In genomic region chr5:15993334-15993733, GRCh38 we compare ENCODE assay signal across 19 cellular contexts.
DNase-seq lines count a peak whose midpoint lies in the region; ATAC-seq and TF ChIP-seq lines count a peak whose summit lies in the region.
"Had no signal": no experiment of that assay in that cellular context is flagged by ENCODE, and none has a peak within 500 bp of the region (broad histone marks: within the 10 kb centered on the region; RNA-seq: fewer than 3 reads in every experiment).

No MANE protein-coding gene starts in this region.

- peaks cover 0 to 40% (median 3%) of the 10 kb centered on the region in 3 donors for H3K36me3 Mint-ChIP-seq in naive thymus-derived CD8-positive, alpha-beta T cell

- H3K9me3 Mint-ChIP-seq in naive thymus-derived CD8-positive, alpha-beta T cell: peaks cover 16 to 61% (median 29%) of the 10 kb centered on the region in 9 donors

- no peaks in the 10 kb centered on the region for H3K4me1 ChIP-seq in prostate gland (replicated peaks)
- H3K4me1 ChIP-seq: BLaER1 treated with 17β-estradiol and CSF1 and Interleukin-3, amounts not matched to agents 10 nM and 100 nM; esophagus muscularis mucosa; Peyer's patch; right atrium auricular region; stomach had no signal

- H3K27ac ChIP-seq in prostate gland: no peak overlapping the region
- H3K27ac ChIP-seq: BLaER1 treated with 17β-estradiol and CSF1 and Interleukin-3, amounts not matched to agents 10 nM and 100 nM; cardiac muscle cell; esophagus muscularis mucosa; Peyer's patch; right atrium auricular region; stomach had no signal

- no peaks in the 10 kb centered on the region for H3K9me3 ChIP-seq in prostate gland

- 44% methylated on average over 2 of the region's 2 CpGs for WGBS in lower leg skin, 2 donors
- 87% methylated on average over 2 of the region's 2 CpGs for WGBS in prostate gland

- peak; percentile 46 for DNase-seq in AG10803 (ENCODE audit: low read depth)
- peak; percentile 75 for DNase-seq in NCI-H226
- peak; percentile 32 to 85 for DNase-seq in cardiac fibroblast (ENCODE audit: low read depth in 2 of 2)
- DNase-seq in kidney tubule cell (ENCODE audit: low spot score): peak; percentile 87
- no peak for DNase-seq in lower leg skin (ENCODE audit: low spot score in 2 of 2)
- DNase-seq in activated T-cell treated with anti-CD3 and anti-CD28 coated beads for 4 hours: no peak
- no peak for DNase-seq in prostate gland (ENCODE audit: low spot score)
- DNase-seq in naive thymus-derived CD8-positive, alpha-beta T cell: no peak
- DNase-seq: activated CD4-positive, alpha-beta T cell treated with anti-CD3 and anti-CD28 coated beads, Interleukin-2, amount 50 U/mL, for 4 hours; activated effector memory CD4-positive, alpha-beta T cell treated with anti-CD3 and anti-CD28 coated beads, Interleukin-2, amount 50 U/mL, for 16 hours; immature natural killer cell; NCI-H2171 treated with DMSO at 0.1 percent for 48 hours; Peyer's patch; stomach had no signal

- H3K27ac Mint-ChIP-seq in naive thymus-derived CD8-positive, alpha-beta T cell: no peak overlapping the region
- H3K27ac Mint-ChIP-seq: immature natural killer cell; T-helper 2 cell treated with Interferon-gamma antibody and Interleukin-4, amounts not matched to agents 5 μg/mL and 100 μg/mL, for 36 hours had no signal

- ATAC-seq in naive thymus-derived CD8-positive, alpha-beta T cell: no peak

- no peak overlapping the region for H3K4me3 Mint-ChIP-seq in naive thymus-derived CD8-positive, alpha-beta T cell
- H3K4me3 Mint-ChIP-seq: immature natural killer cell; T-helper 2 cell treated with Interferon-gamma antibody and Interleukin-4, amounts not matched to agents 5 μg/mL and 100 μg/mL, for 36 hours had no signal

- H3K36me3 ChIP-seq in prostate gland: no peaks in the 10 kb centered on the region
- H3K36me3 ChIP-seq: BLaER1 treated with 17β-estradiol and CSF1 and Interleukin-3, amounts not matched to agents 10 nM and 100 nM; cardiac muscle cell; esophagus muscularis mucosa; Peyer's patch; right atrium auricular region; stomach had no signal

- no peaks in the 10 kb centered on the region for H3K27me3 ChIP-seq in prostate gland (replicated peaks; ENCODE audit: insufficient read depth)
- H3K27me3 ChIP-seq: BLaER1 treated with 17β-estradiol and CSF1 and Interleukin-3, amounts not matched to agents 10 nM and 100 nM; cardiac muscle cell; esophagus muscularis mucosa; Peyer's patch; right atrium auricular region; stomach had no signal

- peaks cover 0 to 4% (median 0%) of the 10 kb centered on the region in 5 donors for H3K27me3 Mint-ChIP-seq in naive thymus-derived CD8-positive, alpha-beta T cell

- H3K4me3 ChIP-seq in AG10803 (ENCODE audit: low read length) (no peak overlapping the region), cardiac fibroblast (replicated peaks in 1 of 2; ENCODE audit: low read depth in 2 of 2, low read length in 2 of 2) (no peak overlapping the region), lower leg skin (ENCODE audit: low read depth, poor library complexity, severe bottlenecking) (no peak overlapping the region), prostate gland (no peak overlapping the region)
- H3K4me3 ChIP-seq: BLaER1 treated with 17β-estradiol and CSF1 and Interleukin-3, amounts not matched to agents 10 nM and 100 nM; cardiac muscle cell; esophagus muscularis mucosa; Peyer's patch; right atrium auricular region; stomach had no signal

- intact Hi-C loops in lower leg skin (cut with DNase I; ENCODE audit: low total_unique reads) (no loop called here), prostate gland (cut with DNase I) (loop anchor here (10.0 kb wide), 1 partner anchor 609 kb away; no protein-coding TSS in a partner anchor)

- H3K4me1 Mint-ChIP-seq in naive thymus-derived CD8-positive, alpha-beta T cell: no peaks in the 10 kb centered on the region
- H3K4me1 Mint-ChIP-seq: immature natural killer cell had no signal

- no peak for TF ChIP-seq POLR2A in lower leg skin (IDR thresholded peaks at IDR 0.05)
- TF ChIP-seq POLR2A in prostate gland (IDR thresholded peaks at IDR 0.05): no peak

- TF ChIP-seq CTCF in AG10803 (conservative IDR thresholded peaks at IDR 0.05; ENCODE audit: low read length) (no peak), cardiac fibroblast (IDR thresholded peaks at IDR 0.05; ENCODE audit: low read depth, low read length) (no peak), lower leg skin (IDR thresholded peaks at IDR 0.05) (no peak), prostate gland (IDR thresholded peaks at IDR 0.05) (no peak)

- POLR2A ChIA-PET in naive thymus-derived CD8-positive, alpha-beta T cell (lab: Charles Lee): no interaction called here

Comparison
In these comparisons a context has a peak if more than half of its experiments do, and no peak if none do; other contexts are left out.
1. DNase-seq: peak in AG10803 (single experiment), NCI-H226 (single experiment), cardiac fibroblast (2 of 2) and kidney tubule cell (single experiment); none in lower leg skin (0 of 2), activated T-cell treated with anti-CD3 and anti-CD28 coated beads for 4 hours (single experiment), prostate gland (single experiment) and naive thymus-derived CD8-positive, alpha-beta T cell (0 of 10).